Comparison of ENCODE assay signal across 8 cellular contexts in the genomic region with DNA sequence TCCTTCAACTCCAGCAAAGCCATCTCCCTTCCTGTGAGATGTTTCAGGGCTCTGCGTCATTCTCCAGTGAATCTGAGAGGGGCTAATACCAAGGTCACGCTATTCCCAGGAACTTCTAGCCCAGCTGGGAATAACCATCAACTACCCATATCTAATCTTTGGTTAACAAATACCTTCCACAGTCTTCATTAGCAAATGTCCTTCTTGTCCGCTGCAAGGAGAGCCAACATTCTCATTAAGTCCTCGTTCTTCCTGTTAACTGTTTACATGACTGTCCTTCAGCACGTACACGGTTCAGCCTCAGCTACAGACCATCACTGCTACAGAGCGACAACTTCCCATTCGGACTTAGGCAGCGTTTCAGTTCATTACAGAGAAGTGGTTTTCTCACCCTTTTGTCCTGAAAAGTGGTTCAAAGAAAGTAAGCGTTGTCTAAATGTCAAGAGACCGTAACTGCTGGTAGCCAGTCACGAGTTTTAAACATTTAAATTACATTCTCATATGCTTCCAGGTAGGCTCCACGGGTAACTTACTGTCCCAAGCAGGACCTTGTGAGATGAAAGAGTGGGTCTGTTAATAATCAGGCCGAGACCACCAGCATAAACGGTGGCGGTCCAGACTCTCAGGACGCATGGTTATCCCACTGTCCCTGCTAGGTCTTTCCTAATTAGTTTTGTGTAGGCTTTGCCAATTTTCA.
DNase-seq lines count a peak whose midpoint lies in the region; ATAC-seq and TF ChIP-seq lines count a peak whose summit lies in the region.

No MANE protein-coding gene starts in this region.

- no peak for TF ChIP-seq CTCF in GM10266 (IDR thresholded peaks at IDR 0.05; ENCODE audit: control insufficient read depth, insufficient read depth, low read depth, missing control alignments)

- ATAC-seq in HG02884 (IDR thresholded peaks at IDR 0.05; ENCODE audit: unreplicated experiment) (peak; percentile 25), GM21737 (IDR thresholded peaks at IDR 0.05; ENCODE audit: unreplicated experiment) (no peak), HG02852 (IDR thresholded peaks at IDR 0.05; ENCODE audit: unreplicated experiment) (no peak), GM18520 (IDR thresholded peaks at IDR 0.05; ENCODE audit: unreplicated experiment) (no peak)

- DNase-seq in GM10266 (ENCODE audit: extremely low spot score) (peak; percentile 31), astrocyte of the hippocampus (ENCODE audit: low read depth, low spot score) (peak; percentile 85), medulla oblongata (ENCODE audit: extremely low spot score) (peak; percentile 53), head of caudate nucleus (no peak)

- intact Hi-C loops in head of caudate nucleus (cut with DNase I) = no loop called here

Comparison
In these comparisons a context has a peak if more than half of its experiments do, and no peak if none do; other contexts are left out.
1. DNase-seq: peak in GM10266 (single experiment), astrocyte of the hippocampus (single experiment) and medulla oblongata (single experiment); none in head of caudate nucleus (0 of 42).